29 cellular contexts compared by ENCODE assay signal in genomic region chr3:107368999-107369398, GRCh38. TPM values are rescaled to one million over a fixed set of nuclear protein-coding genes. Genes with fewer than 3 reads are reported as not detected.
"Had no signal": no experiment of that assay in that cellular context is flagged by ENCODE, and none has a peak within 500 bp of the region (broad histone marks: within the 10 kb centered on the region; RNA-seq: fewer than 3 reads in every experiment).

No MANE protein-coding gene starts in this region.

- H3K27me3 Mint-ChIP-seq: stimulated activated memory B cell treated with anti-CD40 and anti-IgM and Interleukin-4, amounts not matched to agents 10 μg/mL and 1 μg/mL and 100 μg/mL, for 72 hours had no signal

- H3K4me3 ChIP-seq: gastroesophageal sphincter, mucosa of descending colon, spleen, thoracic aorta, transverse colon had no signal

- H3K4me1 Mint-ChIP-seq: naive thymus-derived CD8-positive, alpha-beta T cell; stimulated activated memory B cell treated with anti-CD40 and anti-IgM and Interleukin-4, amounts not matched to agents 10 μg/mL and 1 μg/mL and 100 μg/mL, for 72 hours; stimulated activated naive CD8-positive, alpha-beta T cell treated with anti-CD3 and anti-CD28 coated beads, Interleukin-15, amount 100 ng/mL, for 72 hours had no signal

- H3K27ac Mint-ChIP-seq: naive thymus-derived CD8-positive, alpha-beta T cell; stimulated activated memory B cell treated with anti-CD40 and anti-IgM and Interleukin-4, amounts not matched to agents 10 μg/mL and 1 μg/mL and 100 μg/mL, for 72 hours; stimulated activated naive CD8-positive, alpha-beta T cell treated with anti-CD3 and anti-CD28 coated beads, Interleukin-15, amount 100 ng/mL, for 72 hours had no signal

- H3K9me3 Mint-ChIP-seq: naive thymus-derived CD8-positive, alpha-beta T cell; stimulated activated naive CD8-positive, alpha-beta T cell treated with anti-CD3 and anti-CD28 coated beads, Interleukin-15, amount 100 ng/mL, for 72 hours had no signal

- H3K9me3 ChIP-seq: gastroesophageal sphincter, mucosa of descending colon, neutrophil, spleen, thoracic aorta, transverse colon had no signal

- H3K36me3 ChIP-seq: gastroesophageal sphincter, neutrophil, spleen, thoracic aorta, transverse colon had no signal

- H3K4me1 ChIP-seq: gastroesophageal sphincter, transverse colon had no signal

- H3K36me3 Mint-ChIP-seq: naive thymus-derived CD8-positive, alpha-beta T cell; stimulated activated memory B cell treated with anti-CD40 and anti-IgM and Interleukin-4, amounts not matched to agents 10 μg/mL and 1 μg/mL and 100 μg/mL, for 72 hours had no signal

- DNase-seq: cortex of kidney; dorsolateral prefrontal cortex; effector memory CD4-positive, alpha-beta T cell; glutamatergic neuron; kidney glomerular epithelial cell; mammary epithelial cell; mucosa of descending colon; naive thymus-derived CD8-positive, alpha-beta T cell; posterior cingulate gyrus; spleen; stimulated activated CD4-positive, alpha-beta T cell treated with anti-CD3 and anti-CD28 coated beads, Interleukin-15, amount 100 ng/mL, for 24 hours; stimulated activated CD4-positive, alpha-beta T cell treated with anti-CD3 and anti-CD28 coated beads, Interleukin-1b, Interleukin-23, amount 100 ng/mL, for 48 hours; stimulated activated CD4-positive, alpha-beta T cell treated with anti-CD3 and anti-CD28 coated beads, Interleukin-4, amount 100 ng/mL, for 24 hours; stimulated activated naive CD8-positive, alpha-beta T cell treated with anti-CD3 and anti-CD28 coated beads, Interleukin-15, amount 100 ng/mL, for 72 hours; transverse colon had no signal

- H3K27me3 ChIP-seq: dorsolateral prefrontal cortex, gastroesophageal sphincter, neutrophil, spleen, transverse colon had no signal

- H3K4me3 Mint-ChIP-seq: naive thymus-derived CD8-positive, alpha-beta T cell; stimulated activated memory B cell treated with anti-CD40 and anti-IgM and Interleukin-4, amounts not matched to agents 10 μg/mL and 1 μg/mL and 100 μg/mL, for 72 hours; stimulated activated naive CD8-positive, alpha-beta T cell treated with anti-CD3 and anti-CD28 coated beads, Interleukin-15, amount 100 ng/mL, for 72 hours had no signal

- H3K27ac ChIP-seq: gastroesophageal sphincter, neutrophil, spleen, thoracic aorta, transverse colon had no signal

RNA-seq across cellular contexts. Expression of gene CCDC54, which starts 8.2 kb away (rescaled TPM):
- total RNA-seq: esophagus mucosa; gastroesophageal sphincter; lower leg skin; mammary epithelial cell; mesenteric fat pad; mucosa of descending colon; naive thymus-derived CD8-positive, alpha-beta T cell; osteocyte; pulmonary artery endothelial cell; sciatic nerve; skeletal muscle tissue; spleen; subcutaneous adipose tissue; thoracic aorta; transverse colon; ureter had no signal
- polyA plus RNA-seq: mammary epithelial cell; naive thymus-derived CD8-positive, alpha-beta T cell; neural cell; spleen had no signal
